Comparison of ENCODE assay signal across 10 cellular contexts in the genomic region with DNA sequence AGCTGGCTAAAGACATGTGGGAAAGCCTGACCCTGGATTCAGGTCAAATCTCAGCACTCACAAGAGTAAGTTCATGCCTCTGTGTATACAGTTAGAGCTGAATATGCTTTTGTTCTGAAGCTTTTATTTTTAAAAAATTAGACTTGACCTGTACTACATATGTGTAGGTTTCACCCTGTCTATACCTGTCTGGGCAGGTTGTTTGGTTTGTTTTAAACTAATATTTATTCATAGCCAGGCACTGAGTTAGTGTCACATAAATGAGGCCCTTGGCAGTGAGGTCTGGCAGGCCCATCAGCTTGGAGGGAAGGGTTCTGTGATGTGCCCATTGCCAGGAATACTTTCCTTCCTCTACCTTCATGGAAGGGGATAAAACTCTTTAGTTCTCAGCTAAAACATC. TPM values are rescaled to one million over a fixed set of nuclear protein-coding genes. Genes with fewer than 3 reads are reported as not detected.
DNase-seq lines count a peak whose midpoint lies in the region; ATAC-seq, FAIRE-seq and TF ChIP-seq lines count a peak whose summit lies in the region.
"Had no signal": no experiment of that assay in that cellular context is flagged by ENCODE, and none has a peak within 500 bp of the region (broad histone marks: within the 10 kb centered on the region; RNA-seq: fewer than 3 reads in every experiment).

No MANE protein-coding gene starts in this region.

- H3K4me1 ChIP-seq in heart left ventricle (peaks cover 0 to 39% (median 17%) of the 10 kb centered on the region in 12 donors), keratinocyte (ENCODE audit: control insufficient read depth, extremely low read depth, insufficient read depth, low read length) (peaks cover 18% of the 10 kb centered on the region), transverse colon (peaks cover 13 to 24% (median 17%) of the 10 kb centered on the region in 4 donors)
- H3K4me1 ChIP-seq: BLaER1 had no signal

- no peaks in the 10 kb centered on the region for H3K9me1 ChIP-seq in keratinocyte (ENCODE audit: control insufficient read depth, extremely low read depth, insufficient read depth, low read length)

- POLR2A ChIA-PET in activated naive CD8-positive, alpha-beta T cell treated with anti-CD3 and anti-CD28 coated beads, Interleukin-2, amount 10 ng/mL, durations not matched to agents 7 days and 5 days (lab: Charles Lee), result interaction anchor here (2.4 to 3.4 kb wide), 3 partner anchors 33 to 274 kb away, joined by 7 to 33 read pairs (median 11); partner anchors contain the start of genes IREB2, PSMA4 and SKIC8

- intact Hi-C loops in heart left ventricle (cut with DNase I) (no loop called here), Right ventricle myocardium superior (cut with DNase I) (no loop called here), transverse colon (cut with DNase I; ENCODE audit: low total_unique reads) (no loop called here)

- TF ChIP-seq POLR2A in heart left ventricle (IDR thresholded peaks at IDR 0.05), result no peak
- no peak for TF ChIP-seq POLR2A in transverse colon (IDR thresholded peaks at IDR 0.05)

- TF ChIP-seq CTCF in heart left ventricle (IDR thresholded peaks at IDR 0.05) (no peak), keratinocyte (optimal IDR thresholded peaks at IDR 0.05 in 1 of 3, IDR thresholded peaks at IDR 0.05 in 1 of 3, conservative IDR thresholded peaks at IDR 0.05 in 1 of 3; ENCODE audit: extremely low read depth in 1 of 3, insufficient read depth in 2 of 3, low read length in 3 of 3) (no peak), transverse colon (IDR thresholded peaks at IDR 0.05) (no peak)

- dilution Hi-C loops in keratinocyte (cut with MboI; ENCODE audit: extremely low pct_ligation_motif_present, low sequenced_read_pairs), result no loop called here

- in situ Hi-C loops in transverse colon (cut with MboI; ENCODE audit: low pct_ligation_motif_present in 1 of 4, low pct_unique_long_range_greater_than_20kb in 1 of 4, low sequenced_read_pairs in 3 of 4), result no loop called here

- H3K27ac ChIP-seq in heart left ventricle (peak overlapping the region; percentile 41 to 96 (median 87)), keratinocyte (ENCODE audit: control insufficient read depth, insufficient read depth, low read length) (no peak overlapping the region), transverse colon (peak overlapping the region; percentile 20 to 94 (median 80))
- H3K27ac ChIP-seq: BLaER1 had no signal

- FAIRE-seq in keratinocyte (lab: Jason Lieb, UNC), result no peak
- FAIRE-seq: G401.6 had no signal

- H3K9me3 ChIP-seq in heart left ventricle (no peaks in the 10 kb centered on the region), keratinocyte (ENCODE audit: control insufficient read depth, low read depth, low read length) (no peaks in the 10 kb centered on the region), transverse colon (no peaks in the 10 kb centered on the region)
- H3K9me3 ChIP-seq: BLaER1 had no signal

- no peak for TF ChIP-seq EP300 in transverse colon (IDR thresholded peaks at IDR 0.05; ENCODE audit: low read depth)

- peak overlapping the region; percentile 88 for H3K4me3 Mint-ChIP-seq in activated naive CD8-positive, alpha-beta T cell treated with anti-CD3 and anti-CD28 coated beads, Interleukin-2, amount 10 ng/mL, durations not matched to agents 7 days and 5 days

- H3K9me3 Mint-ChIP-seq in activated naive CD8-positive, alpha-beta T cell treated with anti-CD3 and anti-CD28 coated beads, Interleukin-2, amount 10 ng/mL, durations not matched to agents 7 days and 5 days, result no peaks in the 10 kb centered on the region

- H3K4me3 ChIP-seq in heart left ventricle (peak overlapping the region in 10 of 12 donors; percentile 10 to 83 (median 32)), keratinocyte (ENCODE audit: control insufficient read depth in 2 of 3, extremely low read depth in 1 of 3, insufficient read depth in 2 of 3, low read depth in 1 of 3, low read length in 3 of 3) (no peak overlapping the region), transverse colon (no peak overlapping the region)
- H3K4me3 ChIP-seq: BLaER1 had no signal

- H3K27me3 ChIP-seq in heart left ventricle, result no peaks in the 10 kb centered on the region
- H3K27me3 ChIP-seq in keratinocyte (ENCODE audit: control insufficient read depth, extremely low read depth, insufficient read depth, low read length), result no peaks in the 10 kb centered on the region
- no peaks in the 10 kb centered on the region for H3K27me3 ChIP-seq in transverse colon

- DNase-seq in heart left ventricle, result no peak
- no peak for DNase-seq in Right ventricle myocardium superior
- DNase-seq in activated naive CD8-positive, alpha-beta T cell treated with anti-CD3 and anti-CD28 coated beads, Interleukin-2, amount 10 ng/mL, durations not matched to agents 7 days and 5 days, result no peak
- DNase-seq in keratinocyte (ENCODE audit: low read depth, low spot score), result no peak
- DNase-seq in transverse colon, result no peak
- DNase-seq in DMS79 treated with DMSO at 0.1 percent for 48 hours (lab: John Stamatoyannopoulos, UW), result no peak
- DNase-seq in COLO829 (ENCODE audit: low spot score), result no peak
- DNase-seq in superior temporal gyrus (ENCODE audit: extremely low spot score), result no peak

- peak overlapping the region; percentile 0 for H3K9ac ChIP-seq in keratinocyte (ENCODE audit: control insufficient read depth, extremely low read depth, insufficient read depth, low read length)
- H3K9ac ChIP-seq: BLaER1 had no signal

- H3K36me3 ChIP-seq in heart left ventricle (peaks cover 0 to 12% (median 7%) of the 10 kb centered on the region in 9 donors), keratinocyte (ENCODE audit: control insufficient read depth in 2 of 2, extremely low read depth in 1 of 2, insufficient read depth in 2 of 2, low read length in 2 of 2) (no peaks in the 10 kb centered on the region), transverse colon (no peaks in the 10 kb centered on the region)
- H3K36me3 ChIP-seq: BLaER1 had no signal

- H3K79me2 ChIP-seq in keratinocyte (ENCODE audit: control insufficient read depth, insufficient read depth, low read length), result no peaks in the 10 kb centered on the region

- H2AFZ ChIP-seq in keratinocyte (ENCODE audit: control insufficient read depth, low read length), result no peak overlapping the region

- H3K27me3 Mint-ChIP-seq in activated naive CD8-positive, alpha-beta T cell treated with anti-CD3 and anti-CD28 coated beads, Interleukin-2, amount 10 ng/mL, durations not matched to agents 7 days and 5 days, result no peaks in the 10 kb centered on the region

- ATAC-seq in heart left ventricle, result peak in 1 of 4 donors; percentile 2
- no peak for ATAC-seq in Right ventricle myocardium superior (ENCODE audit: poor library complexity)
- no peak for ATAC-seq in activated naive CD8-positive, alpha-beta T cell treated with anti-CD3 and anti-CD28 coated beads, Interleukin-2, amount 10 ng/mL, durations not matched to agents 7 days and 5 days (ENCODE audit: low read depth)

- H3K27ac Mint-ChIP-seq in activated naive CD8-positive, alpha-beta T cell treated with anti-CD3 and anti-CD28 coated beads, Interleukin-2, amount 10 ng/mL, durations not matched to agents 7 days and 5 days, result no peak overlapping the region

- peaks cover 2% of the 10 kb centered on the region for H3K36me3 Mint-ChIP-seq in activated naive CD8-positive, alpha-beta T cell treated with anti-CD3 and anti-CD28 coated beads, Interleukin-2, amount 10 ng/mL, durations not matched to agents 7 days and 5 days

- peak overlapping the region; percentile 80 for H3K4me2 ChIP-seq in keratinocyte (ENCODE audit: control insufficient read depth, extremely low read depth, insufficient read depth, low read depth, low read length)
- H3K4me2 ChIP-seq: BLaER1 had no signal

- H3K4me1 Mint-ChIP-seq in activated naive CD8-positive, alpha-beta T cell treated with anti-CD3 and anti-CD28 coated beads, Interleukin-2, amount 10 ng/mL, durations not matched to agents 7 days and 5 days, result peaks cover 30% of the 10 kb centered on the region

- H4K20me1 ChIP-seq in keratinocyte (ENCODE audit: control insufficient read depth, extremely low read depth, insufficient read depth, low read length), result no peaks in the 10 kb centered on the region
- H4K20me1 ChIP-seq: BLaER1 had no signal

RNA-seq across cellular contexts. Expression of gene DNAJA4, which starts 1.9 kb away (rescaled TPM):
- 100 to 1,000 TPM in 4 of 9 donors, 10 to 100 TPM in 5; 63.0 to 503 (median 94.6) TPM for total RNA-seq in heart left ventricle
- polyA plus RNA-seq in heart left ventricle, result 100 to 1,000 TPM in 1 of 2 donors, 10 to 100 TPM in 1; 62.3 to 296 TPM
- total RNA-seq in Right ventricle myocardium superior, result 79.9 TPM
- 10 to 100 TPM; 26.0 to 28.5 TPM for total RNA-seq in activated naive CD8-positive, alpha-beta T cell treated with anti-CD3 and anti-CD28 coated beads, Interleukin-2, amount 10 ng/mL, durations not matched to agents 7 days and 5 days
- 4.1 to 5.7 TPM (median 4.6 TPM) in 3 replicates for polyA plus RNA-seq in keratinocyte
- 44.8 TPM for polyA plus RNA-seq in keratinocyte (2011; ENCODE audit: low read depth)
- polyA plus RNA-seq in keratinocyte (2011; cell fraction: cytosol; rRNA removed), result 2.4 and 4.2 TPM in 2 replicates
- 8.1 and 9.4 TPM in 2 replicates for polyA plus RNA-seq in keratinocyte (2011; cell fraction: nucleus; rRNA removed)
- polyA plus RNA-seq in keratinocyte (2012; ENCODE audit: low replicate concordance), result 3.4 and 25.7 TPM in 2 replicates
- 2.3 to 3.3 TPM (median 3.2 TPM) in 3 replicates for polyA minus RNA-seq in keratinocyte
- 5.2 TPM for polyA minus RNA-seq in keratinocyte (2011; cell fraction: cytosol; rRNA and poly(A)+ RNA removed)
- polyA minus RNA-seq in keratinocyte (2011; cell fraction: nucleus; rRNA and poly(A)+ RNA removed), result 2.2 and 3.7 TPM in 2 replicates
- 10 to 100 TPM; 34.9 to 69.9 (median 42.5) TPM for total RNA-seq in transverse colon

RNA-seq across cellular contexts. Expression of gene ACSBG1, which starts 31.9 kb away (rescaled TPM):
- total RNA-seq in heart left ventricle, result 1 to 10 TPM in 1 of 9 donors, under 1 TPM in 3, not detected in 5; 0.05 to 1.2 (median 0.06) TPM
- 1 to 10 TPM in 1 of 2 donors, under 1 TPM in 1; 0.25 to 1.0 TPM for polyA plus RNA-seq in heart left ventricle
- total RNA-seq in Right ventricle myocardium superior, result 0.38 TPM
- total RNA-seq in activated naive CD8-positive, alpha-beta T cell treated with anti-CD3 and anti-CD28 coated beads, Interleukin-2, amount 10 ng/mL, durations not matched to agents 7 days and 5 days, result under 1 TPM in 1 of 2 experiments, not detected in 1; 0.25 TPM
- 0.01 to 0.06 TPM in 2 of 3 replicates, not detected in the other for polyA plus RNA-seq in keratinocyte
- 1.3 TPM for polyA plus RNA-seq in keratinocyte (2011; ENCODE audit: low read depth)
- not detected in 2 replicates for polyA plus RNA-seq in keratinocyte (2011; cell fraction: cytosol; rRNA removed)
- 0.17 TPM in 1 of 2 replicates, not detected in the other for polyA plus RNA-seq in keratinocyte (2011; cell fraction: nucleus; rRNA removed)
- 0.03 and 0.56 TPM in 2 replicates for polyA plus RNA-seq in keratinocyte (2012; ENCODE audit: low replicate concordance)
- not detected in 3 replicates for polyA minus RNA-seq in keratinocyte
- not detected for polyA minus RNA-seq in keratinocyte (2011; cell fraction: cytosol; rRNA and poly(A)+ RNA removed)
- 0.11 TPM in 1 of 2 replicates, not detected in the other for polyA minus RNA-seq in keratinocyte (2011; cell fraction: nucleus; rRNA and poly(A)+ RNA removed)
- total RNA-seq in transverse colon, result 1 to 10 TPM in 1 of 4 donors, not detected in 3; 1.5 TPM

RNA-seq across cellular contexts. Expression of gene SKIC8, which starts 33.2 kb away (rescaled TPM):
- total RNA-seq in heart left ventricle (10 to 100 TPM; 20.8 to 34.4 (median 27.8) TPM), Right ventricle myocardium superior (25.2 TPM), transverse colon (10 to 100 TPM in 3 of 4 donors, 1 to 10 TPM in 1; 9.0 to 51.4 (median 44.1) TPM)
- polyA plus RNA-seq in heart left ventricle (10 to 100 TPM; 28.2 to 50.2 TPM), keratinocyte (84.5 to 101 TPM (median 86.5 TPM) in 3 replicates)
- total RNA-seq in activated naive CD8-positive, alpha-beta T cell treated with anti-CD3 and anti-CD28 coated beads, Interleukin-2, amount 10 ng/mL, durations not matched to agents 7 days and 5 days, result 10 to 100 TPM; 42.4 to 46.4 TPM
- polyA plus RNA-seq in keratinocyte (2011; ENCODE audit: low read depth), result 34.6 TPM
- polyA plus RNA-seq in keratinocyte (2011; cell fraction: cytosol; rRNA removed), result 70.8 and 79.9 TPM in 2 replicates
- 61.9 and 78.9 TPM in 2 replicates for polyA plus RNA-seq in keratinocyte (2011; cell fraction: nucleus; rRNA removed)
- polyA plus RNA-seq in keratinocyte (2012; ENCODE audit: low replicate concordance), result 47.4 and 52.9 TPM in 2 replicates
- 34.9 to 66.5 TPM (median 61.0 TPM) in 3 replicates for polyA minus RNA-seq in keratinocyte
- 39.7 TPM for polyA minus RNA-seq in keratinocyte (2011; cell fraction: cytosol; rRNA and poly(A)+ RNA removed)
- 20.6 and 31.5 TPM in 2 replicates for polyA minus RNA-seq in keratinocyte (2011; cell fraction: nucleus; rRNA and poly(A)+ RNA removed)

Comparison
In these comparisons a context has a peak if more than half of its experiments do, and no peak if none do; other contexts are left out.
1. H3K4me3 ChIP-seq: peak in heart left ventricle (10 of 12); none in keratinocyte (0 of 3) and transverse colon (0 of 4).